ENCODE assay signal across 8 cellular contexts in the genomic region with DNA sequence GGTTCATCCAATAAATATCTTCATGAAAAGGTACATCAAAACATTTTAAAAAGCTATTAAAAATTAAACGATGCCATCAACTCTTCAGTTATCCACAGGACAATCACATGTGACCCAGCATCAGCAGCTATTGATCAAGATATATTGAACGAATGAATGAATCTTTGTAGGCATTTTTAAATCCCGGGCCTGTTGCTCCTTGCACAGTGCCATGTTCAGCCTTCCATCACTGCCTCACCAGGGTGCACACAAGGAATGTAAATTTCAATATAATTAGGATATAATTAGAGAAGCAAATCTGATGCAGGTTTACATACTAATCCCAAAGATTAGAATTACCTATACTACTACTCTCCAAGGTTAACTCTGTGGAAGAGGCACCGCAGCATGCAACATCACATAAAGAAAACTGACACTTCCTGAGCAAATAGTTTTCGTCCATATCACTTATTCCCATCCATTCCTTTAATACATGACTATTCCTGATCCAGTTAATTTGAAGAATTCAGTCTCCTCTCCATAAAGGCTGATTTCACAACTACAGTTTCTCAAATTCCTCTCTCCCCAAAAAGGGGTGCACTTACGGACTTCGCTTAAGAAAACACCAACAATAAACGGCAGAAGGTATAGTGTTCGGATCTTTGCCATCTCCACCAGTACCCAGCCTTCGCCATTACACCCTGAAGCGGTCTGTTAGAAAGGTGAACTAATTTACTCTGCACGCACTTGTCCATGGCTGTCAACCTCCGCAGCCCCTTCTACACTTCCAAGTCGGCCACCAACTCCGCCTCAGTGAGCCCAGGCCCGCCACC. TPM values are rescaled to one million over a fixed set of nuclear protein-coding genes. Genes with fewer than 3 reads are reported as not detected.
DNase-seq lines count a peak whose midpoint lies in the region; ATAC-seq and TF ChIP-seq lines count a peak whose summit lies in the region.

No MANE protein-coding gene starts in this region.

- WGBS in heart right ventricle, 2 donors = 4% methylated on average over 16 of the region's 16 CpGs

- peak overlapping the region; percentile 85 to 100 (median 98) for H3K27ac ChIP-seq in heart right ventricle
- peak overlapping the region; percentile 92 to 97 (median 94) for H3K27ac ChIP-seq in Peyer's patch
- peak overlapping the region; percentile 82 for H3K27ac ChIP-seq in effector memory CD4-positive, alpha-beta T cell (ENCODE audit: insufficient read depth, low read length, poor library complexity, severe bottlenecking)

- no peak for TF ChIP-seq POLR2A in Peyer's patch (IDR thresholded peaks at IDR 0.05)

- H3K9me3 Mint-ChIP-seq in natural killer cell = no peaks in the 10 kb centered on the region

- no peaks in the 10 kb centered on the region for H3K27me3 ChIP-seq in heart right ventricle
- no peaks in the 10 kb centered on the region for H3K27me3 ChIP-seq in Peyer's patch
- no peaks in the 10 kb centered on the region for H3K27me3 ChIP-seq in effector memory CD4-positive, alpha-beta T cell (replicated peaks; ENCODE audit: control insufficient read depth, insufficient read depth, low read length, poor library complexity, severe bottlenecking)

- H3K36me3 ChIP-seq in heart right ventricle (peaks cover 0 to 1% (median 0%) of the 10 kb centered on the region in 9 donors), Peyer's patch (no peaks in the 10 kb centered on the region)
- H3K36me3 ChIP-seq in effector memory CD4-positive, alpha-beta T cell (ENCODE audit: control insufficient read depth, insufficient read depth, low read length) = peaks cover 5% of the 10 kb centered on the region

- no peaks in the 10 kb centered on the region for H3K36me3 Mint-ChIP-seq in natural killer cell

- H3K4me3 ChIP-seq in heart right ventricle (peak overlapping the region; percentile 63 to 100 (median 92)), Peyer's patch (peak overlapping the region; percentile 69 to 100 (median 89))
- peak overlapping the region; percentile 91 for H3K4me3 ChIP-seq in effector memory CD4-positive, alpha-beta T cell (ENCODE audit: insufficient read depth, low read depth, low read length, poor library complexity, severe bottlenecking)

- H3K27me3 Mint-ChIP-seq in natural killer cell (ENCODE audit: low read depth in 2 of 2) = no peaks in the 10 kb centered on the region

- ATAC-seq in heart right ventricle (no peak), Right ventricle myocardium superior (ENCODE audit: poor library complexity) (no peak), natural killer cell (no peak), GM19324 (IDR thresholded peaks at IDR 0.05; ENCODE audit: low FRiP score, unreplicated experiment) (no peak)

- no peak for TF ChIP-seq CTCF in heart right ventricle (IDR thresholded peaks at IDR 0.05)
- no peak for TF ChIP-seq CTCF in Peyer's patch (IDR thresholded peaks at IDR 0.05)
- TF ChIP-seq CTCF in natural killer cell (IDR thresholded peaks at IDR 0.05) = no peak

- intact Hi-C loops in heart right ventricle (cut with DNase I) (loop anchor here in 4 of 10 donors (5.0 to 10.0 kb wide), 2 partner anchors 60 to 73 kb away; no protein-coding TSS in a partner anchor), Right ventricle myocardium superior (cut with DNase I) (no loop called here), natural killer cell (cut with micrococcal nuclease) (loop anchor here (1.0 to 5.0 kb wide), 2 partner anchors 53 to 72 kb away; no protein-coding TSS in a partner anchor)

- H3K9me3 ChIP-seq in heart right ventricle (no peaks in the 10 kb centered on the region), Peyer's patch (no peaks in the 10 kb centered on the region)
- no peaks in the 10 kb centered on the region for H3K9me3 ChIP-seq in effector memory CD4-positive, alpha-beta T cell (ENCODE audit: control insufficient read depth, low read length)

- H3K4me1 ChIP-seq in heart right ventricle (peaks cover 3 to 65% (median 50%) of the 10 kb centered on the region in 9 donors), Peyer's patch (peaks cover 0 to 22% (median 10%) of the 10 kb centered on the region in 4 donors)
- peaks cover 3% of the 10 kb centered on the region for H3K4me1 ChIP-seq in effector memory CD4-positive, alpha-beta T cell (ENCODE audit: control insufficient read depth, insufficient read depth, low read length, poor library complexity, severe bottlenecking)

- H3K4me3 Mint-ChIP-seq in natural killer cell = peak overlapping the region; percentile 88

- H3K27ac Mint-ChIP-seq in natural killer cell = peak overlapping the region; percentile 90 to 95

- no peak for DNase-seq in heart right ventricle
- no peak for DNase-seq in Right ventricle myocardium superior
- DNase-seq in Peyer's patch = no peak
- no peak for DNase-seq in effector memory CD4-positive, alpha-beta T cell
- no peak for DNase-seq in natural killer cell
- no peak for DNase-seq in CD1c-positive myeloid dendritic cell (ENCODE audit: extremely low spot score)
- DNase-seq in NCI-H69 (lab: John Stamatoyannopoulos, UW) = no peak

- H3K4me1 Mint-ChIP-seq in natural killer cell = peaks cover 37 to 38% of the 10 kb centered on the region in 2 donors

RNA-seq across cellular contexts. Expression of a gene that starts 0.9 kb away (rescaled TPM):
- total RNA-seq in heart right ventricle = 10 to 100 TPM; 61.4 to 81.6 (median 74.8) TPM
- 100 to 1,000 TPM in 1 of 2 donors, 10 to 100 TPM in 1; 27.0 to 103 TPM for polyA plus RNA-seq in heart right ventricle
- total RNA-seq in Right ventricle myocardium superior = 61.4 TPM
- total RNA-seq in Peyer's patch = 100 to 1,000 TPM; 321 to 561 (median 467) TPM
- 100 to 1,000 TPM; 195 to 238 (median 238) TPM for total RNA-seq in natural killer cell

RNA-seq across cellular contexts. Expression of a gene that starts 2.6 kb away (rescaled TPM):
- total RNA-seq in heart right ventricle (10 to 100 TPM in 4 of 10 donors, 1 to 10 TPM in 6; 7.8 to 12.0 (median 9.5) TPM), Right ventricle myocardium superior (8.2 TPM), Peyer's patch (100 to 1,000 TPM in 3 of 4 donors, 10 to 100 TPM in 1; 77.1 to 491 (median 144) TPM), natural killer cell (10 to 100 TPM; 44.2 to 68.3 (median 47.9) TPM)
- polyA plus RNA-seq in heart right ventricle = 10 to 100 TPM in 1 of 2 donors, 1 to 10 TPM in 1; 6.1 to 14.6 TPM
